17 cellular contexts compared by ENCODE assay signal in genomic region chr12:127148318-127148717, GRCh38.
DNase-seq lines count a peak whose midpoint lies in the region; ATAC-seq, FAIRE-seq and TF ChIP-seq lines count a peak whose summit lies in the region.
"Had no signal": no experiment of that assay in that cellular context is flagged by ENCODE, and none has a peak within 500 bp of the region (broad histone marks: within the 10 kb centered on the region; RNA-seq: fewer than 3 reads in every experiment).

No MANE protein-coding gene starts in this region.

- H3K4me1 Mint-ChIP-seq in WTC11, result peaks cover 15% of the 10 kb centered on the region
- no peaks in the 10 kb centered on the region for H3K4me1 Mint-ChIP-seq in osteocyte (ENCODE audit: unreplicated experiment)

- CTCF ChIA-PET in HepG2 (lab: Yijun Ruan, JAX; ENCODE audit: low intra/inter-chr PET ratio, low total read pairs), result no interaction called here
- CTCF ChIA-PET in WTC11 (lab: Charles Lee), result no interaction called here

- H3K4me3 Mint-ChIP-seq in WTC11 (no peak overlapping the region), osteocyte (ENCODE audit: unreplicated experiment) (no peak overlapping the region)
- H3K4me3 Mint-ChIP-seq: CD14-positive monocyte had no signal

- no peak for DNase-seq in HepG2 (ENCODE audit: low spot score)
- no peak for DNase-seq in right lobe of liver
- DNase-seq in WTC11 (ENCODE audit: low spot score), result no peak
- DNase-seq in osteocyte (ENCODE audit: extremely low spot score, unreplicated experiment), result peak; percentile 11
- DNase-seq in SJCRH30, result no peak
- no peak for DNase-seq in foreskin keratinocyte
- DNase-seq: 8988T; CD4-positive, alpha-beta memory T cell; DMS79 treated with DMSO at 0.1 percent for 48 hours; GF-D8 had no signal

- intact Hi-C loops in HepG2 (cut with micrococcal nuclease; ENCODE audit: unreplicated experiment), result no loop called here
- intact Hi-C loops in right lobe of liver (cut with DNase I), result no loop called here

- TF ChIP-seq RAD21 in HepG2 (CRISPR knock-in tag; IDR thresholded peaks at IDR 0.05), result no peak

- H3K4me2 ChIP-seq in HepG2 (ENCODE audit: low read depth, low read length), result no peak overlapping the region
- H3K4me2 ChIP-seq: BLaER1, KMS-11 had no signal

- H3K36me3 ChIP-seq in HepG2 (replicated peaks in 1 of 2; ENCODE audit: control insufficient read depth in 1 of 2, insufficient read depth in 2 of 2, low read length in 2 of 2), result no peaks in the 10 kb centered on the region
- no peaks in the 10 kb centered on the region for H3K36me3 ChIP-seq in right lobe of liver
- H3K36me3 ChIP-seq in iPS-15b (ENCODE audit: control insufficient read depth, insufficient read depth, low read length), result no peaks in the 10 kb centered on the region
- no peaks in the 10 kb centered on the region for H3K36me3 ChIP-seq in SJCRH30
- H3K36me3 ChIP-seq: BLaER1 had no signal

- no peaks in the 10 kb centered on the region for H3K79me2 ChIP-seq in HepG2 (ENCODE audit: insufficient read depth, low read length)

- no peak overlapping the region for H2AFZ ChIP-seq in HepG2 (ENCODE audit: low read length)

- no peaks in the 10 kb centered on the region for H3K4me1 ChIP-seq in HepG2 (ENCODE audit: insufficient read depth, low read length)
- H3K4me1 ChIP-seq in right lobe of liver, result no peaks in the 10 kb centered on the region
- peaks cover 2% of the 10 kb centered on the region for H3K4me1 ChIP-seq in iPS-15b (ENCODE audit: control insufficient read depth, insufficient read depth, low read length)
- H3K4me1 ChIP-seq in SJCRH30, result peaks cover 8% of the 10 kb centered on the region
- peaks cover 7% of the 10 kb centered on the region for H3K4me1 ChIP-seq in foreskin keratinocyte
- H3K4me1 ChIP-seq: BLaER1 had no signal

- no peak for TF ChIP-seq CTCF in HepG2 (CRISPR knock-in tag; IDR thresholded peaks at IDR 0.05)
- no peak for TF ChIP-seq CTCF in right lobe of liver (IDR thresholded peaks at IDR 0.05)
- TF ChIP-seq CTCF in WTC11 (IDR thresholded peaks at IDR 0.05), result no peak
- no peak for TF ChIP-seq CTCF in osteocyte (IDR thresholded peaks at IDR 0.05)
- no peak for TF ChIP-seq CTCF in foreskin keratinocyte (conservative IDR thresholded peaks at IDR 0.05)

- ATAC-seq in HepG2, result no peak
- ATAC-seq in right lobe of liver, result no peak
- no peak for ATAC-seq in WTC11
- no peak for ATAC-seq in HG03571 (IDR thresholded peaks at IDR 0.05; ENCODE audit: unreplicated experiment)
- ATAC-seq in foreskin keratinocyte, result no peak

- H3K36me3 Mint-ChIP-seq in WTC11 (peaks cover 52% of the 10 kb centered on the region), osteocyte (ENCODE audit: unreplicated experiment) (no peaks in the 10 kb centered on the region)
- H3K36me3 Mint-ChIP-seq: CD14-positive monocyte; CD4-positive, alpha-beta memory T cell had no signal

- TF ChIP-seq EP300 in HepG2 (IDR thresholded peaks at IDR 0.05; ENCODE audit: low read depth in 2 of 2, low read length in 2 of 2), result no peak
- no peak for TF ChIP-seq EP300 in HepG2 (CRISPR knock-in tag; IDR thresholded peaks at IDR 0.05; ENCODE audit: borderline replicate concordance)

- H3K27me3 Mint-ChIP-seq in WTC11 (ENCODE audit: low read depth) (peaks cover 3% of the 10 kb centered on the region; the same call in 1 of the 2 replicates), osteocyte (ENCODE audit: unreplicated experiment) (no peaks in the 10 kb centered on the region)

- no TSS peak for BruUV-seq in HepG2 (replicated peaks; lab: Mats Ljungman, UMichigan)

- H3K27me3 ChIP-seq in HepG2 (ENCODE audit: control insufficient read depth in 1 of 2, insufficient read depth in 2 of 2, low read length in 2 of 2), result no peaks in the 10 kb centered on the region
- H3K27me3 ChIP-seq in right lobe of liver, result no peaks in the 10 kb centered on the region
- H3K27me3 ChIP-seq in iPS-15b (ENCODE audit: control insufficient read depth, insufficient read depth, low read length), result no peaks in the 10 kb centered on the region
- H3K27me3 ChIP-seq in SJCRH30, result no peaks in the 10 kb centered on the region
- no peaks in the 10 kb centered on the region for H3K27me3 ChIP-seq in foreskin keratinocyte
- H3K27me3 ChIP-seq: BLaER1 had no signal

- TF ChIP-seq POLR2A in HepG2 (IDR thresholded peaks at IDR 0.05; ENCODE audit: insufficient read depth in 1 of 2, low read depth in 2 of 2, low read length in 2 of 2), result no peak
- no peak for TF ChIP-seq POLR2A in right lobe of liver (IDR thresholded peaks at IDR 0.05)

- H3K9me3 Mint-ChIP-seq in WTC11 (peaks cover 69% of the 10 kb centered on the region), osteocyte (ENCODE audit: unreplicated experiment) (no peaks in the 10 kb centered on the region)

- H3K9me3 ChIP-seq in HepG2 (ENCODE audit: low read length), result peaks cover 13% of the 10 kb centered on the region
- H3K9me3 ChIP-seq in right lobe of liver, result no peaks in the 10 kb centered on the region
- peaks cover 4% of the 10 kb centered on the region for H3K9me3 ChIP-seq in iPS-15b (ENCODE audit: control insufficient read depth, insufficient read depth, low read length)
- no peaks in the 10 kb centered on the region for H3K9me3 ChIP-seq in SJCRH30 (replicated peaks)

- H3K4me3 ChIP-seq in HepG2 (replicated peaks in 1 of 3; ENCODE audit: insufficient read depth in 1 of 3, low read depth in 2 of 3, low read length in 3 of 3) (no peak overlapping the region), right lobe of liver (no peak overlapping the region), iPS-15b (ENCODE audit: low read depth, low read length) (peak overlapping the region; percentile 3), SJCRH30 (no peak overlapping the region)
- H3K4me3 ChIP-seq: BLaER1 had no signal

- in situ Hi-C loops in HepG2 (cut with HindIII; ENCODE audit: extremely low pct_ligation_motif_present, low pct_unique_long_range_greater_than_20kb), result no loop called here

- POLR2A ChIA-PET in HepG2 (lab: Yijun Ruan, JAX), result no interaction called here
- POLR2A ChIA-PET in WTC11 (lab: Charles Lee), result no interaction called here

- no peaks in the 10 kb centered on the region for H4K20me1 ChIP-seq in HepG2 (ENCODE audit: insufficient read depth, low read length)
- H4K20me1 ChIP-seq: BLaER1 had no signal

- H3K9ac ChIP-seq in HepG2 (ENCODE audit: insufficient read depth, low read depth, low read length) (no peak overlapping the region), iPS-15b (ENCODE audit: low read depth, low read length) (no peak overlapping the region)
- H3K9ac ChIP-seq: BLaER1, KMS-11 had no signal

- 29% methylated on average over 1 of the region's 1 CpG for WGBS in HepG2 (ENCODE audit: low lambda C conversion rate)
- WGBS in right lobe of liver (ENCODE audit: insufficient coverage, low coverage, low lambda C conversion rate, missing lambda C conversion rate), result 92% methylated on average over 1 of the region's 1 CpG

- FAIRE-seq in HepG2 (lab: Jason Lieb, UNC), result no peak
- FAIRE-seq: H54 had no signal

- H3K27ac Mint-ChIP-seq in WTC11, result peak overlapping the region; percentile 57; the same call in 1 of the 2 replicates
- no peak overlapping the region for H3K27ac Mint-ChIP-seq in osteocyte (ENCODE audit: unreplicated experiment)
- H3K27ac Mint-ChIP-seq: CD14-positive monocyte had no signal

- H3K27ac ChIP-seq in HepG2 (ENCODE audit: extremely low read length, insufficient read depth, low read length), result no peak overlapping the region
- no peak overlapping the region for H3K27ac ChIP-seq in right lobe of liver
- no peak overlapping the region for H3K27ac ChIP-seq in SJCRH30
- no peak overlapping the region for H3K27ac ChIP-seq in foreskin keratinocyte
- H3K27ac ChIP-seq: BLaER1, HL-60, KMS-11 had no signal

TF ChIP-seq in HepG2, 621 proteins besides CTCF, POLR2A, EP300 and RAD21:
- TF ChIP-seq SRF (IDR thresholded peaks at IDR 0.05; ENCODE audit: low read depth, low read length), result peak; percentile 23; the same call in 1 of the 2 replicates
- no peak for TF ChIP-seq SAFB2 (CRISPR knock-in tag; IDR thresholded peaks at IDR 0.05; ENCODE audit: borderline replicate concordance, low read depth)
- TF ChIP-seq ZSCAN20 (CRISPR knock-in tag; IDR thresholded peaks at IDR 0.05; ENCODE audit: borderline replicate concordance), result no peak

TF ChIP-seq in WTC11, 78 proteins besides CTCF, POLR2A, EP300 and RAD21 (continues in another document):
- no peak for TF ChIP-seq ZNF219 (CRISPR knock-in tag; IDR thresholded peaks at IDR 0.05; ENCODE audit: borderline replicate concordance)
- TF ChIP-seq TEAD1 (CRISPR knock-in tag; IDR thresholded peaks at IDR 0.05), result no peak
- TF ChIP-seq, protein P1, sequence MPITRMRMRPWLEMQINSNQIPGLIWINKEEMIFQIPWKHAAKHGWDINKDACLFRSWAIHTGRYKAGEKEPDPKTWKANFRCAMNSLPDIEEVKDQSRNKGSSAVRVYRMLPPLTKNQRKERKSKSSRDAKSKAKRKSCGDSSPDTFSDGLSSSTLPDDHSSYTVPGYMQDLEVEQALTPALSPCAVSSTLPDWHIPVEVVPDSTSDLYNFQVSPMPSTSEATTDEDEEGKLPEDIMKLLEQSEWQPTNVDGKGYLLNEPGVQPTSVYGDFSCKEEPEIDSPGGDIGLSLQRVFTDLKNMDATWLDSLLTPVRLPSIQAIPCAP (CRISPR knock-in tag; IDR thresholded peaks at IDR 0.05), result no peak
- TF ChIP-seq TP53 (CRISPR knock-in tag; IDR thresholded peaks at IDR 0.05), result no peak
- TF ChIP-seq NR2C2 (CRISPR knock-in tag; IDR thresholded peaks at IDR 0.05), result no peak
- no peak for TF ChIP-seq MLX (CRISPR knock-in tag; IDR thresholded peaks at IDR 0.05)
- TF ChIP-seq NFATC4 (CRISPR knock-in tag; IDR thresholded peaks at IDR 0.05), result no peak
- TF ChIP-seq GRHL2 (CRISPR knock-in tag; IDR thresholded peaks at IDR 0.05; ENCODE audit: insufficient replicate concordance, severe bottlenecking), result no peak
- no peak for TF ChIP-seq ZNF317 (CRISPR knock-in tag; IDR thresholded peaks at IDR 0.05; ENCODE audit: borderline replicate concordance, low read depth)
- TF ChIP-seq JUN (CRISPR knock-in tag; IDR thresholded peaks at IDR 0.05), result no peak
- TF ChIP-seq GABPB1 (CRISPR knock-in tag; IDR thresholded peaks at IDR 0.05), result no peak
- no peak for TF ChIP-seq SP1 (CRISPR knock-in tag; conservative IDR thresholded peaks at IDR 0.05)
